ENCODE assay signal across 9 cellular contexts in genomic region chr3:172692751-172693310, GRCh38. TPM values are rescaled to one million over a fixed set of nuclear protein-coding genes. Genes with fewer than 3 reads are reported as not detected.
DNase-seq lines count a peak whose midpoint lies in the region; ATAC-seq and TF ChIP-seq lines count a peak whose summit lies in the region.
"Had no signal": no experiment of that assay in that cellular context is flagged by ENCODE, and none has a peak within 500 bp of the region (broad histone marks: within the 10 kb centered on the region; RNA-seq: fewer than 3 reads in every experiment).

No MANE protein-coding gene starts in this region.

- intact Hi-C loops in activated B cell treated with CpG ODN at 0.5 μM for 24 hours (cut with micrococcal nuclease) (no loop called here), Right ventricle myocardium superior (cut with DNase I) (no loop called here)

- TF ChIP-seq CTCF in C4-2B (conservative IDR thresholded peaks at IDR 0.05) (no peak), activated B cell treated with CpG ODN at 0.5 μM for 24 hours (IDR thresholded peaks at IDR 0.05) (no peak)

- CTCF ChIA-PET in activated B cell treated with CpG ODN at 0.5 μM for 24 hours (lab: Charles Lee) = interaction anchor here (1.6 kb wide), 1 partner anchor 20 kb away, joined by 4 read pairs; no protein-coding TSS in a partner anchor

- H3K9me3 Mint-ChIP-seq in activated B cell treated with CpG ODN at 0.5 μM for 24 hours = no peaks in the 10 kb centered on the region

- H3K27ac Mint-ChIP-seq in activated B cell treated with CpG ODN at 0.5 μM for 24 hours = peak overlapping the region; percentile 71

- H3K27ac ChIP-seq in C4-2B = peak overlapping the region; percentile 72
- H3K27ac ChIP-seq: parathyroid adenoma had no signal

- ATAC-seq in GM19372 (IDR thresholded peaks at IDR 0.05; ENCODE audit: low read depth, unreplicated experiment) (peak; percentile 72), HG03139 (IDR thresholded peaks at IDR 0.05; ENCODE audit: unreplicated experiment) (peak; percentile 73), activated B cell treated with CpG ODN at 0.5 μM for 24 hours (ENCODE audit: low read depth) (no peak), Right ventricle myocardium superior (ENCODE audit: poor library complexity) (no peak)

- no peaks in the 10 kb centered on the region for H3K36me3 Mint-ChIP-seq in activated B cell treated with CpG ODN at 0.5 μM for 24 hours (ENCODE audit: low read depth)

- peaks cover 11% of the 10 kb centered on the region for H3K4me1 Mint-ChIP-seq in activated B cell treated with CpG ODN at 0.5 μM for 24 hours

- POLR2A ChIA-PET in activated B cell treated with CpG ODN at 0.5 μM for 24 hours (lab: Charles Lee) = interaction anchor here (1.0 kb wide), 1 partner anchor 18 kb away, joined by 3 read pairs; the partner anchor contains the start of gene NCEH1

- no peak overlapping the region for H3K4me3 Mint-ChIP-seq in activated B cell treated with CpG ODN at 0.5 μM for 24 hours

- H3K27me3 Mint-ChIP-seq in activated B cell treated with CpG ODN at 0.5 μM for 24 hours = no peaks in the 10 kb centered on the region

- DNase-seq in activated B cell treated with CpG ODN at 0.5 μM for 24 hours (no peak), OCI-M2 (lab: John Stamatoyannopoulos, UW; ENCODE audit: unreplicated experiment) (no peak), amniotic stem cell (lab: John Stamatoyannopoulos, UW) (no peak), Right ventricle myocardium superior (no peak), NCI-H1930 (lab: John Stamatoyannopoulos, UW) (no peak)

RNA-seq across cellular contexts. Expression of gene NCEH1, which starts 18.0 kb away (rescaled TPM):
- total RNA-seq in activated B cell treated with CpG ODN at 0.5 μM for 24 hours (4.5 and 4.9 TPM in 2 replicates), Right ventricle myocardium superior (51.1 TPM)

RNA-seq across cellular contexts. Expression of gene ECT2, which starts 57.7 kb away (rescaled TPM):
- total RNA-seq in activated B cell treated with CpG ODN at 0.5 μM for 24 hours (5.0 and 6.3 TPM in 2 replicates), Right ventricle myocardium superior (4.2 TPM)

Comparison
In these comparisons a context has a peak if more than half of its experiments do, and no peak if none do; other contexts are left out.
1. ATAC-seq: peak in GM19372 (single experiment) and HG03139 (single experiment); none in activated B cell treated with CpG ODN at 0.5 μM for 24 hours (single experiment) and Right ventricle myocardium superior (single experiment).